11 cellular contexts compared by ENCODE assay signal in the genomic region with DNA sequence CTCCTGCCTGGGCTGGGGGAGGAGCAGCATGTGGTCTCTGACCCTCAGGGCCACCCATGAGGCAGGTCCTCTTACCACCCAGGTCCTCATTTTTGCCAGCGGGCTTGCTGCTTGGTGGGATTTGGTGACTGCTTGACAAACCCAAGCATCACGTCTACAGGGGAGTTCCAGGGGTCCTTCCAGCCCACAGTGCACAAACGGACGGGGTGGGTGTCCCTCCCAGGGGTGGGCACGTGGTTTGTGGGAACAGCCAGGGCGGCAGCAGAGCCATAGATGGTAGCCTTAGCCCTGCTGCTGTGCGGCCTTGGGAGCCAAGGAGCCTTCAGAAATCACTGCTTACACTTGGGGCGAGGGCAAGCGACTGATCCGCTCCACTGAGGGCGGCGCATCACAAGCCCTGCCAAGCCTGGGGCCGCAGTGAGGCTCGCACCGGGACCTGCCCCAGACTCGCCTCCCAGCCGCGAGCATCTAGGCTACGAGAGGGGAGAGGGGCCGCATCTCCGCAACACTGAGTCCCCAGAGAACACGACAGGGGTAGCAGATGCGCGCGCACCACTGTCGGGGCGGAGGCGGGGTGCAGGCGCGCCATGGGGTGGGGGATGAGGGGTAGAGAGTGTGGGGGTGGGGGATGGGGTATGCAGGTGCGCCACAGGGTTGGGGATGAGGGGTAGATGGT. TPM values are rescaled to one million over a fixed set of nuclear protein-coding genes. Genes with fewer than 3 reads are reported as not detected.
DNase-seq lines count a peak whose midpoint lies in the region; ATAC-seq and TF ChIP-seq lines count a peak whose summit lies in the region.
"Had no signal": no experiment of that assay in that cellular context is flagged by ENCODE, and none has a peak within 500 bp of the region (broad histone marks: within the 10 kb centered on the region; RNA-seq: fewer than 3 reads in every experiment).

No MANE protein-coding gene starts in this region.

- POLR2A ChIA-PET in CD8-positive, alpha-beta memory T cell (lab: Charles Lee) = interaction anchor here (0.6 kb wide), 1 partner anchor 280 kb away, joined by 3 read pairs; no protein-coding TSS in a partner anchor

- peaks cover 14% of the 10 kb centered on the region for H3K4me1 ChIP-seq in CD8-positive, alpha-beta memory T cell (ENCODE audit: insufficient read depth, low read length)
- H3K4me1 ChIP-seq in Karpas-422 (ENCODE audit: low read length) = peaks cover 52% of the 10 kb centered on the region
- peaks cover 0 to 11% of the 10 kb centered on the region in 2 donors for H3K4me1 ChIP-seq in lung (ENCODE audit: control insufficient read depth in 2 of 2, insufficient read depth in 2 of 2, low read length in 2 of 2)

- ATAC-seq in lung (ENCODE audit: insufficient read depth, low FRiP score) (no peak), HG03095 (IDR thresholded peaks at IDR 0.05; ENCODE audit: unreplicated experiment) (no peak)

- TF ChIP-seq CTCF in lung (IDR thresholded peaks at IDR 0.05; ENCODE audit: control extremely low read depth, extremely low read depth) = no peak

- WGBS in lung, 2 donors = 70 to 80% methylated on average over 31 of the region's 31 CpGs

- H4K20me1 ChIP-seq in Karpas-422 (ENCODE audit: insufficient read depth, low read depth, low read length) = 0 out of 2 replicates have a peak, but pooled peaks cover 4% of the 10 kb centered on the region

- no peaks in the 10 kb centered on the region for H3K79me2 ChIP-seq in Karpas-422 (ENCODE audit: low read length)

- peaks cover 1 to 9% of the 10 kb centered on the region in 2 donors for H3K27me3 Mint-ChIP-seq in CD8-positive, alpha-beta memory T cell

- peaks cover 0 to 5% (median 0%) of the 10 kb centered on the region in 3 donors for H3K36me3 Mint-ChIP-seq in CD8-positive, alpha-beta memory T cell

- H3K27ac ChIP-seq in CD8-positive, alpha-beta memory T cell (ENCODE audit: low read depth, low read length) = no peak overlapping the region
- peak overlapping the region; percentile 19; the same call in 1 of the 2 replicates for H3K27ac ChIP-seq in Karpas-422 (ENCODE audit: low read length)
- H3K27ac ChIP-seq in lung (ENCODE audit: low read depth in 1 of 2, low read length in 1 of 2) = no peak overlapping the region

- H2AFZ ChIP-seq in Karpas-422 (ENCODE audit: low read length) = no peak overlapping the region

- H3K9ac ChIP-seq in Karpas-422 (ENCODE audit: low read length) = peak overlapping the region; percentile 46

- no peak overlapping the region for H3K4me3 ChIP-seq in CD8-positive, alpha-beta memory T cell (ENCODE audit: low read length)
- H3K4me3 ChIP-seq in Karpas-422 (ENCODE audit: low read length) = no peak overlapping the region
- no peak overlapping the region for H3K4me3 ChIP-seq in lung

- no peaks in the 10 kb centered on the region for H3K9me2 ChIP-seq in Karpas-422 (replicated peaks; ENCODE audit: insufficient read depth, low read length)

- H3K27me3 ChIP-seq in CD8-positive, alpha-beta memory T cell (ENCODE audit: insufficient read depth, low read length, poor library complexity, severe bottlenecking) = no peaks in the 10 kb centered on the region
- H3K27me3 ChIP-seq in Karpas-422 (ENCODE audit: low read length) (0 out of 2 replicates have a peak, but pooled peaks cover 2% of the 10 kb centered on the region), lung (ENCODE audit: control insufficient read depth, insufficient read depth) (no peaks in the 10 kb centered on the region)
- H3K27me3 ChIP-seq: thyroid gland had no signal

- peaks cover 8 to 32% (median 11%) of the 10 kb centered on the region in 3 donors for H3K4me1 Mint-ChIP-seq in CD8-positive, alpha-beta memory T cell
- H3K4me1 Mint-ChIP-seq: neural crest cell had no signal

- CTCF ChIA-PET in CD8-positive, alpha-beta memory T cell (lab: Charles Lee) = no interaction called here

- H3K36me3 ChIP-seq in CD8-positive, alpha-beta memory T cell (ENCODE audit: insufficient read depth, low read length) = no peaks in the 10 kb centered on the region
- H3K36me3 ChIP-seq in Karpas-422 (ENCODE audit: insufficient read depth, low read length) (no peaks in the 10 kb centered on the region), lung (ENCODE audit: control insufficient read depth in 2 of 2, insufficient read depth in 2 of 2, low read length in 2 of 2) (peaks cover 0 to 40% of the 10 kb centered on the region in 2 donors)

- peak overlapping the region; percentile 38 for H3K4me2 ChIP-seq in Karpas-422 (ENCODE audit: low read depth, low read length, poor library complexity, severe bottlenecking)

- peak overlapping the region in 4 of 8 donors; percentile 20 to 87 (median 64) for H3K27ac Mint-ChIP-seq in CD8-positive, alpha-beta memory T cell

- H3K9me3 ChIP-seq in CD8-positive, alpha-beta memory T cell (ENCODE audit: low read length) = no peaks in the 10 kb centered on the region
- H3K9me3 ChIP-seq in Karpas-422 (ENCODE audit: low read length) (no peaks in the 10 kb centered on the region), lung (ENCODE audit: control insufficient read depth in 2 of 2, insufficient read depth in 1 of 2, low read length in 1 of 2) (no peaks in the 10 kb centered on the region)
- H3K9me3 ChIP-seq: thyroid gland had no signal

- peak; percentile 21 to 71 (median 50) for DNase-seq in CD8-positive, alpha-beta memory T cell
- DNase-seq in Karpas-422 (peak; percentile 63), lung (ENCODE audit: low spot score) (peak; percentile 25), HCEC 1CT (no peak), NCI-H1105 treated with DMSO at 0.1 percent for 48 hours (lab: John Stamatoyannopoulos, UW) (no peak), SK-N-DZ (ENCODE audit: low spot score) (no peak)
- DNase-seq in activated effector memory CD4-positive, alpha-beta T cell treated with Interleukin-2 at 50 U/mL for 16 hours = peak; percentile 21
- DNase-seq: NCI-H1694, thyroid gland had no signal

- H3K4me3 Mint-ChIP-seq in CD8-positive, alpha-beta memory T cell = peak overlapping the region; percentile 23 to 85 (median 57)
- H3K4me3 Mint-ChIP-seq: neural crest cell had no signal

- H3K9me3 Mint-ChIP-seq in CD8-positive, alpha-beta memory T cell = no peaks in the 10 kb centered on the region
- H3K9me3 Mint-ChIP-seq: neural crest cell had no signal

RNA-seq across cellular contexts. Expression of a gene that starts 36.9 kb away (rescaled TPM):
- 1 to 10 TPM; 1.8 to 3.5 TPM for total RNA-seq in CD8-positive, alpha-beta memory T cell
- polyA plus RNA-seq in CD8-positive, alpha-beta memory T cell = 0.90 TPM
- total RNA-seq in Karpas-422 (2014; rRNA removed; shearing (Covaris generic); ENCODE audit: low replicate concordance) = 1.9 and 25.3 TPM in 2 replicates
- 10 to 100 TPM; 57.1 to 74.6 TPM for total RNA-seq in lung
- 10 to 100 TPM in 1 of 2 donors, 1 to 10 TPM in 1; 5.9 to 12.3 TPM for polyA plus RNA-seq in lung
- polyA plus RNA-seq in SK-N-DZ (2014; cell fraction: cytosol; rRNA removed) = 0.10 TPM in 1 of 2 replicates, not detected in the other
- polyA plus RNA-seq in SK-N-DZ (2014; cell fraction: nucleus; rRNA removed) = 0.07 TPM in 1 of 2 replicates, not detected in the other

Comparison
In these comparisons a context has a peak if more than half of its experiments do, and no peak if none do; other contexts are left out.
1. DNase-seq: peak in CD8-positive, alpha-beta memory T cell (5 of 5), Karpas-422 (single experiment), activated effector memory CD4-positive, alpha-beta T cell treated with Interleukin-2 at 50 U/mL for 16 hours (single experiment) and lung (single experiment); none in HCEC 1CT (single experiment), NCI-H1105 treated with DMSO at 0.1 percent for 48 hours (single experiment) and SK-N-DZ (single experiment).